Comparison of ENCODE assay signal across 20 cellular contexts in genomic region chr9:18771018-18771417, GRCh38.
"Had no signal": no experiment of that assay in that cellular context is flagged by ENCODE, and none has a peak within 500 bp of the region (broad histone marks: within the 10 kb centered on the region; RNA-seq: fewer than 3 reads in every experiment).

No MANE protein-coding gene starts in this region.

- H3K4me1 ChIP-seq: parathyroid adenoma, spleen had no signal

- H3K4me1 Mint-ChIP-seq: immature natural killer cell; naive thymus-derived CD8-positive, alpha-beta T cell; stimulated activated memory B cell treated with anti-CD40 and anti-IgM and Interleukin-4, amounts not matched to agents 10 μg/mL and 1 μg/mL and 100 μg/mL, for 72 hours had no signal

- H3K9me3 ChIP-seq: esophagus muscularis mucosa, gastroesophageal sphincter, spleen had no signal

- ATAC-seq: gastroesophageal sphincter; left cardiac atrium; left ventricle myocardium superior; naive thymus-derived CD8-positive, alpha-beta T cell; stimulated activated memory B cell treated with anti-CD40 and anti-IgM and Interleukin-4, amounts not matched to agents 10 μg/mL and 1 μg/mL and 100 μg/mL, for 72 hours had no signal

- H3K27ac ChIP-seq: epithelial cell of prostate, esophagus muscularis mucosa, gastroesophageal sphincter, parathyroid adenoma, spleen had no signal

- H2AFZ ChIP-seq: parathyroid adenoma had no signal

- H3K36me3 Mint-ChIP-seq: immature natural killer cell; naive thymus-derived CD8-positive, alpha-beta T cell; stimulated activated memory B cell treated with anti-CD40 and anti-IgM and Interleukin-4, amounts not matched to agents 10 μg/mL and 1 μg/mL and 100 μg/mL, for 72 hours had no signal

- H3K79me2 ChIP-seq: parathyroid adenoma had no signal

- H3K4me3 ChIP-seq: esophagus muscularis mucosa, gastroesophageal sphincter, spleen had no signal

- DNase-seq: effector memory CD4-positive, alpha-beta T cell; foreskin fibroblast; glutamatergic neuron; immature natural killer cell; left cardiac atrium; left ventricle myocardium superior; mesendoderm; naive thymus-derived CD8-positive, alpha-beta T cell; occipital lobe; spleen; stimulated activated CD4-positive, alpha-beta T cell treated with anti-CD3 and anti-CD28 coated beads, Interleukin-15, amount 100 ng/mL, for 24 hours; stimulated activated CD4-positive, alpha-beta T cell treated with anti-CD3 and anti-CD28 coated beads, Interleukin-1b, Interleukin-23, amount 100 ng/mL, for 48 hours; stimulated activated CD4-positive, alpha-beta T cell treated with anti-CD3 and anti-CD28 coated beads, Interleukin-4, amount 100 ng/mL, for 24 hours; trophoblast cell had no signal

- H3K27me3 ChIP-seq: esophagus muscularis mucosa, gastroesophageal sphincter, spleen had no signal

- H3K9ac ChIP-seq: parathyroid adenoma had no signal

- H3K9me3 Mint-ChIP-seq: naive thymus-derived CD8-positive, alpha-beta T cell; stimulated activated naive CD8-positive, alpha-beta T cell treated with anti-CD3 and anti-CD28 coated beads, Interleukin-15, Interleukin-2, amounts not matched to agents 100 ng/mL and 50 ng/mL, for 24 hours had no signal

- H3K4me3 Mint-ChIP-seq: immature natural killer cell; naive thymus-derived CD8-positive, alpha-beta T cell; stimulated activated memory B cell treated with anti-CD40 and anti-IgM and Interleukin-4, amounts not matched to agents 10 μg/mL and 1 μg/mL and 100 μg/mL, for 72 hours; stimulated activated naive CD8-positive, alpha-beta T cell treated with anti-CD3 and anti-CD28 coated beads, Interleukin-15, Interleukin-2, amounts not matched to agents 100 ng/mL and 50 ng/mL, for 24 hours had no signal

- H3K27ac Mint-ChIP-seq: immature natural killer cell; naive thymus-derived CD8-positive, alpha-beta T cell; stimulated activated memory B cell treated with anti-CD40 and anti-IgM and Interleukin-4, amounts not matched to agents 10 μg/mL and 1 μg/mL and 100 μg/mL, for 72 hours; stimulated activated naive CD8-positive, alpha-beta T cell treated with anti-CD3 and anti-CD28 coated beads, Interleukin-15, Interleukin-2, amounts not matched to agents 100 ng/mL and 50 ng/mL, for 24 hours had no signal

- H3K36me3 ChIP-seq: spleen had no signal
